ENCODE assay signal across 13 cellular contexts in genomic region chr16:22070361-22071351, GRCh38. TPM values are rescaled to one million over a fixed set of nuclear protein-coding genes. Genes with fewer than 3 reads are reported as not detected.
DNase-seq lines count a peak whose midpoint lies in the region; ATAC-seq and TF ChIP-seq lines count a peak whose summit lies in the region.
"Had no signal": no experiment of that assay in that cellular context is flagged by ENCODE, and none has a peak within 500 bp of the region (broad histone marks: within the 10 kb centered on the region; RNA-seq: fewer than 3 reads in every experiment).

No MANE protein-coding gene starts in this region.

- no peaks in the 10 kb centered on the region for H3K36me3 ChIP-seq in breast epithelium
- H3K36me3 ChIP-seq: cardiac muscle cell, gastroesophageal sphincter had no signal

- peak; percentile 66 for ATAC-seq in left ventricle myocardium superior
- ATAC-seq: gastroesophageal sphincter had no signal

- H3K27ac ChIP-seq in breast epithelium, result peak overlapping the region; percentile 20 to 42
- H3K27ac ChIP-seq: cardiac muscle cell had no signal

- POLR2A ChIA-PET in HEK293T (lab: Yijun Ruan, JAX), result interaction anchor here (0.6 to 1.4 kb wide), 3 partner anchors 62 to 79 kb away, joined by 3 to 6 read pairs (median 3); no protein-coding TSS in a partner anchor

- intact Hi-C loops in breast epithelium (cut with DNase I; ENCODE audit: low total_unique reads) (no loop called here), left ventricle myocardium superior (cut with micrococcal nuclease) (no loop called here)

- H3K27me3 ChIP-seq in breast epithelium, result no peaks in the 10 kb centered on the region
- H3K27me3 ChIP-seq: cardiac muscle cell, gastroesophageal sphincter had no signal

- TF ChIP-seq CTCF in breast epithelium (IDR thresholded peaks at IDR 0.05), result no peak

- TF ChIP-seq POLR2A in breast epithelium (IDR thresholded peaks at IDR 0.05), result no peak

- no peaks in the 10 kb centered on the region for H3K9me3 ChIP-seq in breast epithelium
- H3K9me3 ChIP-seq: gastroesophageal sphincter had no signal

- CTCF ChIA-PET in HEK293T (lab: Yijun Ruan, JAX), result no interaction called here

- DNase-seq in NCI-H1694 treated with DMSO at 0.1 percent for 48 hours (lab: John Stamatoyannopoulos, UW), result peak; percentile 70
- DNase-seq in breast epithelium (ENCODE audit: low spot score in 2 of 2), result no peak
- peak; percentile 50 for DNase-seq in left ventricle myocardium superior
- peak; percentile 31 for DNase-seq in stromal cell of bone marrow (ENCODE audit: low read depth)
- DNase-seq in SHP77 (lab: John Stamatoyannopoulos, UW), result no peak
- DNase-seq in HEK293T (ENCODE audit: extremely low spot score), result no peak
- no peak for DNase-seq in EL
- DNase-seq: activated T-cell treated with anti-CD3 and anti-CD28 coated beads, Interleukin-2, amount 50 U/mL, for 24 hours; DMS53; NCI-H2081 treated with DMSO at 0.1 percent for 48 hours; SHP77 treated with DMSO at 0.1 percent for 48 hours had no signal

- H3K4me3 ChIP-seq in breast epithelium, result peak overlapping the region in 1 of 3 donors; percentile 39
- H3K4me3 ChIP-seq: cardiac muscle cell, gastroesophageal sphincter had no signal

- H3K4me1 ChIP-seq in breast epithelium, result no peaks in the 10 kb centered on the region

TF ChIP-seq in HEK293T, 16 proteins besides CTCF, POLR2A, EP300 and RAD21:
- no peak for TF ChIP-seq CTBP1 (IDR thresholded peaks at IDR 0.05; ENCODE audit: borderline replicate concordance)
- TF ChIP-seq L3MBTL2 (conservative IDR thresholded peaks at IDR 0.05), result no peak
- TF ChIP-seq HDGF (IDR thresholded peaks at IDR 0.05; ENCODE audit: borderline replicate concordance), result no peak
- no peak for TF ChIP-seq ZNF384 (IDR thresholded peaks at IDR 0.05)
- no peak for TF ChIP-seq LEF1 (IDR thresholded peaks at IDR 0.05; ENCODE audit: borderline replicate concordance)
- no peak for TF ChIP-seq BHLHE40 (IDR thresholded peaks at IDR 0.05; ENCODE audit: borderline replicate concordance)
- TF ChIP-seq, protein P1, sequence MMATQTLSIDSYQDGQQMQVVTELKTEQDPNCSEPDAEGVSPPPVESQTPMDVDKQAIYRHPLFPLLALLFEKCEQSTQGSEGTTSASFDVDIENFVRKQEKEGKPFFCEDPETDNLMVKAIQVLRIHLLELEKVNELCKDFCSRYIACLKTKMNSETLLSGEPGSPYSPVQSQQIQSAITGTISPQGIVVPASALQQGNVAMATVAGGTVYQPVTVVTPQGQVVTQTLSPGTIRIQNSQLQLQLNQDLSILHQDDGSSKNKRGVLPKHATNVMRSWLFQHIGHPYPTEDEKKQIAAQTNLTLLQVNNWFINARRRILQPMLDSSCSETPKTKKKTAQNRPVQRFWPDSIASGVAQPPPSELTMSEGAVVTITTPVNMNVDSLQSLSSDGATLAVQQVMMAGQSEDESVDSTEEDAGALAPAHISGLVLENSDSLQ (IDR thresholded peaks at IDR 0.05), result no peak
- TF ChIP-seq FOXA1 (IDR thresholded peaks at IDR 0.05), result no peak
- no peak for TF ChIP-seq TARDBP (IDR thresholded peaks at IDR 0.05)
- no peak for TF ChIP-seq NFRKB (IDR thresholded peaks at IDR 0.05)
- no peak for TF ChIP-seq SP1 (IDR thresholded peaks at IDR 0.05)
- TF ChIP-seq FOXK2 (IDR thresholded peaks at IDR 0.05), result no peak
- TF ChIP-seq ELF4 (IDR thresholded peaks at IDR 0.05), result no peak
- TF ChIP-seq SUZ12 (IDR thresholded peaks at IDR 0.05), result no peak
- no peak for TF ChIP-seq FOXM1 (IDR thresholded peaks at IDR 0.05; ENCODE audit: borderline replicate concordance)
- TF ChIP-seq ARNT (IDR thresholded peaks at IDR 0.05), result no peak

RNA-seq across cellular contexts. Expression of gene VWA3A, which starts 21.7 kb away (rescaled TPM):
- total RNA-seq in breast epithelium (1 to 10 TPM in 1 of 3 donors, under 1 TPM in 1, not detected in 1; 0.29 to 2.3 TPM), left ventricle myocardium superior (0.52 TPM)

Comparison
In these comparisons a context has a peak if more than half of its experiments do, and no peak if none do; other contexts are left out.
1. DNase-seq: peak in NCI-H1694 treated with DMSO at 0.1 percent for 48 hours (single experiment), left ventricle myocardium superior (single experiment) and stromal cell of bone marrow (single experiment); none in breast epithelium (0 of 2), SHP77 (0 of 2), HEK293T (single experiment) and EL (single experiment).